Comparison of ENCODE assay signal across 19 cellular contexts in genomic region chr20:51034461-51034860, GRCh38. TPM values are rescaled to one million over a fixed set of nuclear protein-coding genes. Genes with fewer than 3 reads are reported as not detected.
DNase-seq lines count a peak whose midpoint lies in the region; ATAC-seq and TF ChIP-seq lines count a peak whose summit lies in the region.
"Had no signal": no experiment of that assay in that cellular context is flagged by ENCODE, and none has a peak within 500 bp of the region (broad histone marks: within the 10 kb centered on the region; RNA-seq: fewer than 3 reads in every experiment).

No MANE protein-coding gene starts in this region.

- no peaks in the 10 kb centered on the region for H3K36me3 ChIP-seq in A673 (ENCODE audit: insufficient read depth, low read length, poor library complexity, severe bottlenecking)
- H3K36me3 ChIP-seq in SJSA1, result no peaks in the 10 kb centered on the region
- no peaks in the 10 kb centered on the region for H3K36me3 ChIP-seq in ascending aorta
- H3K36me3 ChIP-seq: esophagus muscularis mucosa, heart right ventricle had no signal

- peaks cover 21% of the 10 kb centered on the region for H3K4me1 ChIP-seq in A673 (ENCODE audit: insufficient read depth, low read length, poor library complexity, severe bottlenecking)
- peaks cover 24% of the 10 kb centered on the region for H3K4me1 ChIP-seq in SJSA1 (replicated peaks)
- no peaks in the 10 kb centered on the region for H3K4me1 ChIP-seq in ascending aorta

- peaks cover 2% of the 10 kb centered on the region for H3K4me1 Mint-ChIP-seq in glutamatergic neuron (ENCODE audit: low read depth, unreplicated experiment)
- H3K4me1 Mint-ChIP-seq: activated naive CD8-positive, alpha-beta T cell treated with anti-CD3 and anti-CD28 coated beads, Interleukin-2, amount 10 ng/mL, durations not matched to agents 7 days and 5 days had no signal

- H3K27me3 ChIP-seq in A673 (replicated peaks; ENCODE audit: insufficient read depth, low read depth, low read length, poor library complexity), result no peaks in the 10 kb centered on the region
- 0 out of 2 replicates have a peak, but pooled peaks cover 4% of the 10 kb centered on the region for H3K27me3 ChIP-seq in SJSA1 (replicated peaks)
- H3K27me3 ChIP-seq in ascending aorta, result no peaks in the 10 kb centered on the region

- H3K4me3 ChIP-seq in A673 (ENCODE audit: low read depth, low read length, poor library complexity, severe bottlenecking), result no peak overlapping the region
- no peak overlapping the region for H3K4me3 ChIP-seq in SJSA1
- H3K4me3 ChIP-seq in ascending aorta, result no peak overlapping the region
- H3K4me3 ChIP-seq: esophagus muscularis mucosa, GM23338, heart right ventricle had no signal

- no peak for ATAC-seq in HG02840 (IDR thresholded peaks at IDR 0.05; ENCODE audit: low FRiP score, unreplicated experiment)
- ATAC-seq: GM23338 had no signal

- intact Hi-C loops in A673 (cut with micrococcal nuclease; ENCODE audit: unreplicated experiment), result no loop called here
- intact Hi-C loops in ascending aorta (cut with DNase I), result no loop called here

- peak overlapping the region; percentile 85 for H3K27ac Mint-ChIP-seq in glutamatergic neuron (ENCODE audit: unreplicated experiment)
- H3K27ac Mint-ChIP-seq: activated naive CD8-positive, alpha-beta T cell treated with anti-CD3 and anti-CD28 coated beads, Interleukin-2, amount 10 ng/mL, durations not matched to agents 7 days and 5 days; GM23338; memory B cell had no signal

- no peaks in the 10 kb centered on the region for H3K36me3 Mint-ChIP-seq in glutamatergic neuron (ENCODE audit: unreplicated experiment)
- H3K36me3 Mint-ChIP-seq: activated naive CD8-positive, alpha-beta T cell treated with anti-CD3 and anti-CD28 coated beads, Interleukin-2, amount 10 ng/mL, durations not matched to agents 7 days and 5 days; memory B cell had no signal

- POLR2A ChIA-PET in A673 (lab: Charles Lee; ENCODE audit: low non-redundant PET), result interaction anchor here (1.1 kb wide), 1 partner anchor 19 kb away, joined by 11 read pairs; no protein-coding TSS in a partner anchor

- no peak for TF ChIP-seq CTCF in A673 (conservative IDR thresholded peaks at IDR 0.05; ENCODE audit: low read depth, low read length)
- no peak for TF ChIP-seq CTCF in glutamatergic neuron (IDR thresholded peaks at IDR 0.05; ENCODE audit: partially characterized antibody, unreplicated experiment)
- TF ChIP-seq CTCF in ascending aorta (IDR thresholded peaks at IDR 0.05), result no peak

- DNase-seq in A673 (ENCODE audit: low spot score), result no peak
- DNase-seq in GM03348 (ENCODE audit: low spot score), result peak; percentile 43
- peak in 1 of 2 experiments; percentile 14 for DNase-seq in SJSA1 (ENCODE audit: low read depth in 1 of 2, low spot score in 2 of 2)
- no peak for DNase-seq in glutamatergic neuron
- no peak for DNase-seq in ascending aorta (ENCODE audit: low spot score in 2 of 2)
- no peak for DNase-seq in kidney glomerular epithelial cell (lab: John Stamatoyannopoulos, UW)
- no peak for DNase-seq in activated CD4-positive, alpha-beta T cell treated with anti-CD3 and anti-CD28 coated beads for 1 hour
- DNase-seq: activated naive CD8-positive, alpha-beta T cell treated with anti-CD3 and anti-CD28 coated beads, Interleukin-2, amount 10 ng/mL, durations not matched to agents 7 days and 5 days; COR-L47; GDM1; NCI-H1092 treated with DMSO at 0.1 percent for 48 hours; NCI-H774 had no signal

- no peak overlapping the region for H3K4me3 Mint-ChIP-seq in glutamatergic neuron (ENCODE audit: unreplicated experiment)
- H3K4me3 Mint-ChIP-seq: activated naive CD8-positive, alpha-beta T cell treated with anti-CD3 and anti-CD28 coated beads, Interleukin-2, amount 10 ng/mL, durations not matched to agents 7 days and 5 days; GM23338 had no signal

- H3K27ac ChIP-seq in A673 (ENCODE audit: low read depth, low read length, poor library complexity, severe bottlenecking) (peak overlapping the region; percentile 83), SJSA1 (peak overlapping the region; percentile 94), ascending aorta (no peak overlapping the region)
- H3K27ac ChIP-seq: esophagus muscularis mucosa, heart right ventricle, HL-60, VCaP had no signal

- no TSS peak for BruUV-seq in A673 (replicated peaks; lab: Mats Ljungman, UMichigan)

- H3K9me3 Mint-ChIP-seq in glutamatergic neuron (ENCODE audit: unreplicated experiment), result peaks cover 4% of the 10 kb centered on the region
- H3K9me3 Mint-ChIP-seq: memory B cell had no signal

- CTCF ChIA-PET in A673 (lab: Charles Lee), result interaction anchor here (0.5 to 1.0 kb wide), 3 partner anchors 19 to 79 kb away, joined by 3 to 5 read pairs (median 5); no protein-coding TSS in a partner anchor

- H3K9me3 ChIP-seq in A673 (ENCODE audit: low read depth, low read length, poor library complexity, severe bottlenecking), result no peaks in the 10 kb centered on the region
- no peaks in the 10 kb centered on the region for H3K9me3 ChIP-seq in SJSA1 (replicated peaks)
- no peaks in the 10 kb centered on the region for H3K9me3 ChIP-seq in ascending aorta
- H3K9me3 ChIP-seq: esophagus muscularis mucosa, heart right ventricle had no signal

- peaks cover 3% of the 10 kb centered on the region for H3K27me3 Mint-ChIP-seq in glutamatergic neuron (ENCODE audit: unreplicated experiment)

RNA-seq across cellular contexts. Expression of gene KCNG1, which starts 11.6 kb away (rescaled TPM):
- total RNA-seq in A673 (2021), result 19.6 and 22.7 TPM in 2 replicates
- 17.7 and 31.0 TPM in 2 replicates for total RNA-seq in SJSA1 (2014; rRNA removed; shearing (Covaris generic))
- 3.6 TPM for total RNA-seq in glutamatergic neuron (ENCODE audit: unreplicated experiment)
- total RNA-seq in ascending aorta, result 6.6 TPM
- total RNA-seq: activated naive CD8-positive, alpha-beta T cell treated with anti-CD3 and anti-CD28 coated beads, Interleukin-2, amount 10 ng/mL, durations not matched to agents 7 days and 5 days had no signal

Comparison
In these comparisons a context has a peak if more than half of its experiments do, and no peak if none do; other contexts are left out.
1. H3K27ac ChIP-seq: peak in A673 (single experiment) and SJSA1 (single experiment); none in ascending aorta (0 of 2).